ENCODE assay signal across 1 cellular context in genomic region chr2:82827426-82827825, GRCh38.
TF ChIP-seq lines count a peak whose summit lies in the region.

No MANE protein-coding gene starts in this region.

TF ChIP-seq in K562, 482 proteins besides CTCF, POLR2A, EP300 and RAD21 (continued from another document):
- TF ChIP-seq RBBP5 (IDR thresholded peaks at IDR 0.05; ENCODE audit: borderline replicate concordance, insufficient read depth, low read length, poor library complexity, severe bottlenecking) (no peak), ZNF316 (IDR thresholded peaks at IDR 0.05) (peak; percentile 20; the same call in 1 of the 2 replicates)
